Comparison of ENCODE assay signal across 8 cellular contexts in genomic region chr3:52197842-52198625, GRCh38. TPM values are rescaled to one million over a fixed set of nuclear protein-coding genes. Genes with fewer than 3 reads are reported as not detected.
DNase-seq lines count a peak whose midpoint lies in the region; TF ChIP-seq lines count a peak whose summit lies in the region.

Gene ALAS1 (plus strand): TSS chr3:52198160. CDS start chr3:52199242, 1,082 bp downstream.

- no peak within 1 kb of the TSS for H2AK5ac ChIP-seq in H9 (ENCODE audit: insufficient read length, low read length)

- H4K20me1 ChIP-seq in H9 (ENCODE audit: control insufficient read depth, insufficient read depth, insufficient read length), result no peaks in the 10 kb centered on the region

- peaks cover 16 to 17% of the 10 kb centered on the region in 2 experiments for H3K4me1 Mint-ChIP-seq in H9

- H3K4me3 Mint-ChIP-seq in H9, result peak within 1 kb of the TSS; percentile 98 to 99

- no peak within 1 kb of the TSS for H2BK15ac ChIP-seq in H9 (ENCODE audit: low read depth, low read length)

- no peak within 1 kb of the TSS for H4K5ac ChIP-seq in H9 (ENCODE audit: insufficient read length, low read depth, low read length)

- no peak within 1 kb of the TSS for H3K23ac ChIP-seq in H9 (ENCODE audit: insufficient read length, low read depth, low read length)

- no peak within 1 kb of the TSS for H3K56ac ChIP-seq in H9 (ENCODE audit: insufficient read length, low read depth, low read length)

- H3K9me3 ChIP-seq in H9 (ENCODE audit: control insufficient read depth, low read depth, low read length), result no peaks in the 10 kb centered on the region
- no peaks in the 10 kb centered on the region for H3K9me3 ChIP-seq in MG63
- no peaks in the 10 kb centered on the region for H3K9me3 ChIP-seq in SJCRH30 (replicated peaks)
- no peaks in the 10 kb centered on the region for H3K9me3 ChIP-seq in neuron (ENCODE audit: low read length)
- no peaks in the 10 kb centered on the region for H3K9me3 ChIP-seq in subcutaneous abdominal adipose tissue (ENCODE audit: control insufficient read depth in 5 of 5, low read length in 5 of 5)

- no peaks in the 10 kb centered on the region for H3K9me3 Mint-ChIP-seq in H9

- H3K4me3 ChIP-seq in MG63 (peak within 1 kb of the TSS; percentile 88), SJCRH30 (peak within 1 kb of the TSS; percentile 97), neuron (ENCODE audit: low read length) (peak within 1 kb of the TSS; percentile 66), subcutaneous abdominal adipose tissue (ENCODE audit: low read depth in 1 of 5, low read length in 5 of 5) (peak within 1 kb of the TSS; percentile 88 to 96 (median 90))

- H2AFZ ChIP-seq in H9 (ENCODE audit: low read length) (no peak within 1 kb of the TSS), neuron (ENCODE audit: low read depth, low read length) (peak within 1 kb of the TSS; percentile 81)

- peak within 1 kb of the TSS; percentile 16 for H3K18ac ChIP-seq in H9 (ENCODE audit: insufficient read length, low read depth, low read length)

- no peaks in the 10 kb centered on the region for H3K79me1 ChIP-seq in H9 (ENCODE audit: insufficient read depth, low read depth, low read length, poor library complexity, severe bottlenecking)

- H3K36me3 ChIP-seq in MG63 (peaks cover 14% of the 10 kb centered on the region), SJCRH30 (peaks cover 35% of the 10 kb centered on the region), neuron (ENCODE audit: insufficient read depth, low read length) (peaks cover 29% of the 10 kb centered on the region), subcutaneous abdominal adipose tissue (ENCODE audit: control insufficient read depth in 5 of 5, insufficient read depth in 5 of 5, low read length in 5 of 5) (peaks cover 5 to 17% (median 16%) of the 10 kb centered on the region in 5 donors)

- H3K23me2 ChIP-seq in H9 (ENCODE audit: insufficient read length, low read depth, low read length, poor library complexity, severe bottlenecking), result peaks cover 7% of the 10 kb centered on the region

- peak within 1 kb of the TSS in 2 of 3 experiments; percentile 94 to 95; a peak in 4 of 7 replicates for H3K27ac Mint-ChIP-seq in H9

- H4K91ac ChIP-seq in H9 (ENCODE audit: insufficient read length, low read depth, low read length), result no peak within 1 kb of the TSS

- WGBS in H9 (ENCODE audit: extremely low coverage, insufficient read length, low lambda C conversion rate), result no CpG with 5 or more reads among the region's 71 CpGs

- no peak within 1 kb of the TSS for H2BK20ac ChIP-seq in H9 (ENCODE audit: low read depth, low read length, poor library complexity, severe bottlenecking)

- peaks cover 12 to 38% (median 32%) of the 10 kb centered on the region in 3 experiments; a peak in 6 of 7 replicates for H3K36me3 Mint-ChIP-seq in H9 (ENCODE audit: insufficient read depth in 1 of 3, low read depth in 3 of 3)

- H4K8ac ChIP-seq in H9 (replicated peaks; ENCODE audit: insufficient read length, low read depth, low read length), result no peak within 1 kb of the TSS

- H2BK12ac ChIP-seq in H9 (ENCODE audit: insufficient read length, low read depth, low read length), result no peak within 1 kb of the TSS

- H3K27me3 ChIP-seq in H9 (ENCODE audit: insufficient read depth, low read length) (no peaks in the 10 kb centered on the region; the same call in 1 of the 2 replicates), MG63 (no peaks in the 10 kb centered on the region), SJCRH30 (no peaks in the 10 kb centered on the region), neuron (ENCODE audit: insufficient read depth, low read length) (peaks cover 4% of the 10 kb centered on the region), subcutaneous abdominal adipose tissue (ENCODE audit: control insufficient read depth in 5 of 5, insufficient read depth in 4 of 5, low read length in 5 of 5) (no peaks in the 10 kb centered on the region)

- no peak within 1 kb of the TSS for H3T11ph ChIP-seq in H9 (ENCODE audit: low read length)

- H3K9ac ChIP-seq in H9 (ENCODE audit: extremely low read depth, insufficient read length, low read length) (peak within 1 kb of the TSS; percentile 58), subcutaneous abdominal adipose tissue (ENCODE audit: low read length in 5 of 5) (peak within 1 kb of the TSS; percentile 75 to 96 (median 94))

- DNase-seq in GDM1 (lab: John Stamatoyannopoulos, UW) (peak; percentile 88), H9 (peak; percentile 95), MG63 (peak; percentile 80), SJCRH30 (peak; percentile 91 to 95), foreskin melanocyte (peak; percentile 82)
- peak; percentile 91 for DNase-seq in activated gamma-delta T cell treated with anti-CD3 and anti-CD28 coated beads, Interleukin-2, amount 50 U/mL, for 16 hours (ENCODE audit: low read depth)

- H3K4me1 ChIP-seq in H9 (ENCODE audit: insufficient read depth, low read length), result no peaks in the 10 kb centered on the region
- peaks cover 14% of the 10 kb centered on the region for H3K4me1 ChIP-seq in SJCRH30
- H3K4me1 ChIP-seq in neuron (ENCODE audit: insufficient read depth, low read length), result peaks cover 14% of the 10 kb centered on the region
- H3K4me1 ChIP-seq in subcutaneous abdominal adipose tissue (ENCODE audit: control insufficient read depth in 5 of 5, insufficient read depth in 5 of 5, low read length in 5 of 5), result peaks cover 14 to 72% (median 59%) of the 10 kb centered on the region in 5 donors

- H3K4ac ChIP-seq in H9 (ENCODE audit: low read depth, low read length), result no peak within 1 kb of the TSS

- peaks cover 5% of the 10 kb centered on the region for H3K27me3 Mint-ChIP-seq in H9 (ENCODE audit: low read depth)

- H3K14ac ChIP-seq in H9 (ENCODE audit: insufficient read depth, low read length), result peak within 1 kb of the TSS; percentile 28; the same call in 1 of the 2 replicates

- no peak within 1 kb of the TSS for H2BK5ac ChIP-seq in H9 (ENCODE audit: insufficient read length, low read length)

- H3K4me2 ChIP-seq in H9 (ENCODE audit: insufficient read depth, insufficient read length, low read length), result peak within 1 kb of the TSS; percentile 82

- no peaks in the 10 kb centered on the region for H3K79me2 ChIP-seq in H9 (ENCODE audit: insufficient read depth, low read length)

- H2BK120ac ChIP-seq in H9 (ENCODE audit: low read depth, low read length, poor library complexity, severe bottlenecking), result no peak within 1 kb of the TSS

- no peak within 1 kb of the TSS for H3K27ac ChIP-seq in H9 (ENCODE audit: insufficient read length, low read depth, low read length)
- H3K27ac ChIP-seq in SJCRH30, result peak within 1 kb of the TSS; percentile 37; the same call in 1 of the 2 replicates
- H3K27ac ChIP-seq in subcutaneous abdominal adipose tissue (ENCODE audit: low read depth, low read length), result peak within 1 kb of the TSS; percentile 84

- TF ChIP-seq CTCF in H9 (conservative IDR thresholded peaks at IDR 0.05), result peak; percentile 41; the same call in 2 of the 3 replicates

RNA-seq across cellular contexts. Expression of gene ALAS1, which starts in this region (rescaled TPM):
- total RNA-seq in H9 (2021), result 39.1 and 40.4 TPM in 2 replicates
- total RNA-seq in MG63 (2014; rRNA removed; shearing (Covaris generic); ENCODE audit: low replicate concordance), result 33.7 and 34.0 TPM in 2 replicates
- total RNA-seq in SJCRH30 (2014; rRNA removed; shearing (Covaris generic)), result 46.8 and 50.3 TPM in 2 replicates
